In the genomic region with DNA sequence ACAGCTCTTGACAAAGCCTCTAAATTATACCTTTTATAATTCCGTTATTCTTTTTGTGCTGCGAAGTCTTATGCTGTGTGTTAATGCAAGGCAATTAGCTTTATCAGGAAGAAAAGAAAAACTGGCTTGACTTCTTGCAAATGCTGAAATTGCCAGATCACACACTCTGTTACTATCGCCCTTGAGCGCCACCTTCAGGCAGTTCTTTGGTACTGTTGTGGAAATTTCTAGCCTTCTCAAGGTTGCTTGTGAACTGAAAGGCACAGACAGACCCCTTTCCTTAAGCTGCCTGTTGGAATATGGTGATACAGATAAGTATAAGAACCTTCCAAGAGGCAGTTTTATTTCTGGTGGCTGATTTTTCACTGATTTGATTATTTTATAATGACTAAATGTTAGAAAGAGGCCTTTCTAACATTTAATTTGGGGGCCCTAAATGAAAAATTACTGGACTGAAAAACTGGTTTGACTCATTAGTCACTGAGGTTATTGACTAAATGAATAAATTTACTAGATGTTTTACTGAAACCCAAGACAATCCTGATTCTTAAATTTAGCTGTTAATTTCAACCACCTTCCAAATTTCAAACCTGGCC, we compare ENCODE assay signal across 8 cellular contexts.
DNase-seq lines count a peak whose midpoint lies in the region; ATAC-seq and TF ChIP-seq lines count a peak whose summit lies in the region.

No MANE protein-coding gene starts in this region.

- H3K4me3 Mint-ChIP-seq in T-cell = peak overlapping the region in 1 of 3 donors; percentile 48

- POLR2A ChIA-PET in T-cell (lab: Charles Lee) = interaction anchor here (0.6 to 1.2 kb wide), 6 partner anchors 18 to 216 kb away, joined by 3 to 5 read pairs (median 3); a partner anchor contains a TSS

- H3K9me3 Mint-ChIP-seq in T-cell = no peaks in the 10 kb centered on the region

- DNase-seq in T-cell (peak; percentile 56 to 84 (median 75)), adipocyte (ENCODE audit: low read depth) (peak; percentile 83), left ventricle myocardium superior (peak; percentile 28), sigmoid colon (no peak), posterior vena cava (ENCODE audit: low spot score) (no peak)

- WGBS in sigmoid colon, 2 donors = 11 to 32% methylated on average over 4 of the region's 4 CpGs

- H3K9me3 ChIP-seq in Loucy (ENCODE audit: insufficient read depth, low read depth, low read length) = no peaks in the 10 kb centered on the region
- no peaks in the 10 kb centered on the region for H3K9me3 ChIP-seq in adipocyte (ENCODE audit: control insufficient read depth, low read length)
- H3K9me3 ChIP-seq in sigmoid colon = no peaks in the 10 kb centered on the region

- no peaks in the 10 kb centered on the region for H3K36me3 ChIP-seq in Loucy (ENCODE audit: insufficient read depth, low read length)
- H3K36me3 ChIP-seq in adipocyte (ENCODE audit: control insufficient read depth, insufficient read depth, low read length, severe bottlenecking) = no peaks in the 10 kb centered on the region
- H3K36me3 ChIP-seq in sigmoid colon = no peaks in the 10 kb centered on the region

- no peaks in the 10 kb centered on the region for H3K27me3 ChIP-seq in Loucy (ENCODE audit: insufficient read depth, low read length, poor library complexity, severe bottlenecking)
- no peaks in the 10 kb centered on the region for H3K27me3 ChIP-seq in adipocyte (replicated peaks; ENCODE audit: control insufficient read depth, insufficient read depth, low read length)
- H3K27me3 ChIP-seq in sigmoid colon = no peaks in the 10 kb centered on the region

- TF ChIP-seq EP300 in sigmoid colon (IDR thresholded peaks at IDR 0.05) = no peak

- H3K4me2 ChIP-seq in Loucy (ENCODE audit: low read depth, low read length, poor library complexity, severe bottlenecking) = peak overlapping the region; percentile 58

- H4K20me1 ChIP-seq in Loucy (ENCODE audit: insufficient read depth, low read length, poor library complexity, severe bottlenecking) = no peaks in the 10 kb centered on the region

- no peaks in the 10 kb centered on the region for H3K36me3 Mint-ChIP-seq in T-cell

- ATAC-seq in GM19395 (IDR thresholded peaks at IDR 0.05; ENCODE audit: unreplicated experiment) = peak; percentile 64
- ATAC-seq in T-cell (replicated peaks in 1 of 4) = peak; percentile 25 to 28 (median 27)
- ATAC-seq in left ventricle myocardium superior = peak; percentile 54

- H3K27me3 Mint-ChIP-seq in T-cell = no peaks in the 10 kb centered on the region

- H3K9ac ChIP-seq in Loucy (ENCODE audit: low read depth, low read length, poor library complexity, severe bottlenecking) (peak overlapping the region; percentile 45), adipocyte (ENCODE audit: low read length) (no peak overlapping the region)

- peaks cover 21% of the 10 kb centered on the region for H3F3A ChIP-seq in Loucy (ENCODE audit: low read depth)

- H3K27ac ChIP-seq in C4-2B (no peak overlapping the region), sigmoid colon (no peak overlapping the region)

- H3K9me2 ChIP-seq in Loucy (replicated peaks; ENCODE audit: low read depth, low read length) = no peaks in the 10 kb centered on the region

- peak; percentile 91 for TF ChIP-seq CTCF in C4-2B (conservative IDR thresholded peaks at IDR 0.05)
- peak; percentile 91 for TF ChIP-seq CTCF in Loucy (conservative IDR thresholded peaks at IDR 0.05; ENCODE audit: low read length)
- peak in 3 of 4 experiments; percentile 39 to 68 (median 57) for TF ChIP-seq CTCF in sigmoid colon (IDR thresholded peaks at IDR 0.05)

- H3K4me3 ChIP-seq in Loucy (ENCODE audit: low read length, poor library complexity, severe bottlenecking) (no peak overlapping the region), adipocyte (ENCODE audit: low read length) (no peak overlapping the region), sigmoid colon (no peak overlapping the region)

- intact Hi-C loops in left ventricle myocardium superior (cut with micrococcal nuclease) = no loop called here
- intact Hi-C loops in sigmoid colon (cut with DNase I) = no loop called here
- intact Hi-C loops in posterior vena cava (cut with DNase I) = loop anchor here in 1 of 2 donors (5.0 kb wide), 1 partner anchor 249 kb away; no protein-coding TSS in a partner anchor

- H3K4me1 ChIP-seq in Loucy (ENCODE audit: insufficient read depth, low read length, poor library complexity, severe bottlenecking) (peaks cover 83% of the 10 kb centered on the region), adipocyte (ENCODE audit: control insufficient read depth, insufficient read depth, low read length) (peaks cover 8% of the 10 kb centered on the region), sigmoid colon (no peaks in the 10 kb centered on the region)

- no peaks in the 10 kb centered on the region for H3K79me2 ChIP-seq in Loucy (ENCODE audit: insufficient read depth, low read length)

- CTCF ChIA-PET in T-cell (lab: Charles Lee) = interaction anchor here (0.6 to 9.8 kb wide), 60 partner anchors 8 to 250 kb away, joined by 3 to 249 read pairs (median 5); a partner anchor contains a TSS

- peaks cover 65 to 83% (median 75%) of the 10 kb centered on the region in 3 donors for H3K4me1 Mint-ChIP-seq in T-cell

- TF ChIP-seq POLR2A in sigmoid colon (IDR thresholded peaks at IDR 0.05) = no peak

- peak overlapping the region; percentile 91 to 98 for H3K27ac Mint-ChIP-seq in T-cell

- no peak overlapping the region for H2AFZ ChIP-seq in Loucy (ENCODE audit: low read length)

Comparison
In these comparisons a context has a peak if more than half of its experiments do, and no peak if none do; other contexts are left out.
1. DNase-seq: peak in T-cell (34 of 34), adipocyte (single experiment) and left ventricle myocardium superior (single experiment); none in sigmoid colon (single experiment) and posterior vena cava (single experiment).
2. Peak in every context shown above with its lines, with median percentiles within 50 percentile points of each other: CTCF ChIP-seq and ATAC-seq.